In genomic region chr2:24287171-24287570, GRCh38 we compare ENCODE assay signal across 16 cellular contexts.
DNase-seq lines count a peak whose midpoint lies in the region; ATAC-seq and TF ChIP-seq lines count a peak whose summit lies in the region.
"Had no signal": no experiment of that assay in that cellular context is flagged by ENCODE, and none has a peak within 500 bp of the region (broad histone marks: within the 10 kb centered on the region; RNA-seq: fewer than 3 reads in every experiment).

No MANE protein-coding gene starts in this region.

- no peak overlapping the region for H3K4me3 ChIP-seq in GM12865 (ENCODE audit: low read depth, low read length)
- H3K4me3 ChIP-seq: SJSA1 had no signal

- H3K4me1 Mint-ChIP-seq in activated CD8-positive, alpha-beta T cell treated with anti-CD3 and anti-CD28 coated beads for 36 hours (ENCODE audit: low read depth) = peaks cover 12% of the 10 kb centered on the region
- H3K4me1 Mint-ChIP-seq in activated CD8-positive, alpha-beta T cell treated with anti-CD3 and anti-CD28 coated beads, Interleukin-2, amount 10 ng/mL, durations not matched to agents 7 days and 5 days (ENCODE audit: low read depth) = peaks cover 2% of the 10 kb centered on the region
- peaks cover 10% of the 10 kb centered on the region for H3K4me1 Mint-ChIP-seq in T-helper 17 cell
- H3K4me1 Mint-ChIP-seq in memory B cell = peaks cover 6% of the 10 kb centered on the region
- H3K4me1 Mint-ChIP-seq: H9 had no signal

- no peaks in the 10 kb centered on the region for H3K9me3 Mint-ChIP-seq in activated CD8-positive, alpha-beta T cell treated with anti-CD3 and anti-CD28 coated beads for 36 hours
- H3K9me3 Mint-ChIP-seq in activated CD8-positive, alpha-beta T cell treated with anti-CD3 and anti-CD28 coated beads, Interleukin-2, amount 10 ng/mL, durations not matched to agents 7 days and 5 days (ENCODE audit: insufficient read depth) = no peaks in the 10 kb centered on the region
- no peaks in the 10 kb centered on the region for H3K9me3 Mint-ChIP-seq in memory B cell
- H3K9me3 Mint-ChIP-seq: H9 had no signal

- POLR2A ChIA-PET in activated CD8-positive, alpha-beta T cell treated with anti-CD3 and anti-CD28 coated beads for 36 hours (lab: Charles Lee) = no interaction called here
- POLR2A ChIA-PET in activated CD8-positive, alpha-beta T cell treated with anti-CD3 and anti-CD28 coated beads, Interleukin-2, amount 10 ng/mL, durations not matched to agents 7 days and 5 days (lab: Charles Lee) = no interaction called here

- TF ChIP-seq CTCF in activated CD8-positive, alpha-beta T cell treated with anti-CD3 and anti-CD28 coated beads for 36 hours (IDR thresholded peaks at IDR 0.05) = no peak
- no peak for TF ChIP-seq CTCF in GM12865 (IDR thresholded peaks at IDR 0.05; ENCODE audit: insufficient read depth, low read depth, low read length, missing control alignments)

- DNase-seq in activated CD8-positive, alpha-beta T cell treated with anti-CD3 and anti-CD28 coated beads for 36 hours = no peak
- no peak for DNase-seq in activated CD8-positive, alpha-beta T cell treated with anti-CD3 and anti-CD28 coated beads, Interleukin-2, amount 10 ng/mL, durations not matched to agents 7 days and 5 days
- DNase-seq in GM12865 (ENCODE audit: low read depth) (peak; percentile 3), T-helper 17 cell (no peak), memory B cell (ENCODE audit: low spot score in 2 of 2) (no peak), NCI-H2227 (lab: John Stamatoyannopoulos, UW; ENCODE audit: unreplicated experiment) (no peak)
- DNase-seq: C1 segment of cervical spinal cord, GF-D8, H9, NCI-H1436, NCI-H2029 treated with DMSO at 0.1 percent for 48 hours, NCI-H774, PC-3 had no signal

- no peaks in the 10 kb centered on the region for H3K9me3 ChIP-seq in T-helper 17 cell (ENCODE audit: control insufficient read depth, low read length, poor library complexity, severe bottlenecking)
- H3K9me3 ChIP-seq: SJSA1 had no signal

- CTCF ChIA-PET in activated CD8-positive, alpha-beta T cell treated with anti-CD3 and anti-CD28 coated beads for 36 hours (lab: Charles Lee) = no interaction called here
- CTCF ChIA-PET in activated CD8-positive, alpha-beta T cell treated with anti-CD3 and anti-CD28 coated beads, Interleukin-2, amount 10 ng/mL, durations not matched to agents 7 days and 5 days (lab: Charles Lee) = no interaction called here

- peaks cover 11% of the 10 kb centered on the region for H3K36me3 Mint-ChIP-seq in activated CD8-positive, alpha-beta T cell treated with anti-CD3 and anti-CD28 coated beads for 36 hours (ENCODE audit: low read depth)
- H3K36me3 Mint-ChIP-seq in activated CD8-positive, alpha-beta T cell treated with anti-CD3 and anti-CD28 coated beads, Interleukin-2, amount 10 ng/mL, durations not matched to agents 7 days and 5 days (ENCODE audit: low read depth) = peaks cover 37% of the 10 kb centered on the region
- H3K36me3 Mint-ChIP-seq in T-helper 17 cell (ENCODE audit: low read depth) (peaks cover 6% of the 10 kb centered on the region), memory B cell (peaks cover 27% of the 10 kb centered on the region)

- no peak overlapping the region for H3K27ac Mint-ChIP-seq in activated CD8-positive, alpha-beta T cell treated with anti-CD3 and anti-CD28 coated beads for 36 hours
- no peak overlapping the region for H3K27ac Mint-ChIP-seq in activated CD8-positive, alpha-beta T cell treated with anti-CD3 and anti-CD28 coated beads, Interleukin-2, amount 10 ng/mL, durations not matched to agents 7 days and 5 days
- H3K27ac Mint-ChIP-seq in T-helper 17 cell (peak overlapping the region; percentile 80), memory B cell (peak overlapping the region; percentile 65)
- H3K27ac Mint-ChIP-seq: H9 had no signal

- no peak overlapping the region for H3K4me3 Mint-ChIP-seq in activated CD8-positive, alpha-beta T cell treated with anti-CD3 and anti-CD28 coated beads for 36 hours
- H3K4me3 Mint-ChIP-seq in activated CD8-positive, alpha-beta T cell treated with anti-CD3 and anti-CD28 coated beads, Interleukin-2, amount 10 ng/mL, durations not matched to agents 7 days and 5 days = no peak overlapping the region
- H3K4me3 Mint-ChIP-seq in T-helper 17 cell = no peak overlapping the region
- H3K4me3 Mint-ChIP-seq in memory B cell = no peak overlapping the region
- H3K4me3 Mint-ChIP-seq: H9 had no signal

- peak; percentile 70 for ATAC-seq in activated CD8-positive, alpha-beta T cell treated with anti-CD3 and anti-CD28 coated beads for 36 hours
- ATAC-seq in activated CD8-positive, alpha-beta T cell treated with anti-CD3 and anti-CD28 coated beads, Interleukin-2, amount 10 ng/mL, durations not matched to agents 7 days and 5 days = no peak
- ATAC-seq in T-helper 17 cell = no peak
- ATAC-seq in memory B cell (ENCODE audit: low read depth) = no peak
- ATAC-seq in GM18858 (IDR thresholded peaks at IDR 0.05; ENCODE audit: unreplicated experiment) = no peak
- ATAC-seq in HG02588 (IDR thresholded peaks at IDR 0.05; ENCODE audit: unreplicated experiment) = no peak
- ATAC-seq: PC-3 had no signal

- intact Hi-C loops in activated CD8-positive, alpha-beta T cell treated with anti-CD3 and anti-CD28 coated beads for 36 hours (cut with micrococcal nuclease) = no loop called here

- H3K27me3 Mint-ChIP-seq in activated CD8-positive, alpha-beta T cell treated with anti-CD3 and anti-CD28 coated beads for 36 hours = no peaks in the 10 kb centered on the region
- H3K27me3 Mint-ChIP-seq in activated CD8-positive, alpha-beta T cell treated with anti-CD3 and anti-CD28 coated beads, Interleukin-2, amount 10 ng/mL, durations not matched to agents 7 days and 5 days (ENCODE audit: low read depth) = no peaks in the 10 kb centered on the region
- H3K27me3 Mint-ChIP-seq in T-helper 17 cell = no peaks in the 10 kb centered on the region
- H3K27me3 Mint-ChIP-seq in memory B cell = no peaks in the 10 kb centered on the region

Comparison
In these comparisons a context has a peak if more than half of its experiments do, and no peak if none do; other contexts are left out.
1. H3K27ac Mint-ChIP-seq: peak in T-helper 17 cell (single experiment) and memory B cell (single experiment); none in activated CD8-positive, alpha-beta T cell treated with anti-CD3 and anti-CD28 coated beads for 36 hours (single experiment) and activated CD8-positive, alpha-beta T cell treated with anti-CD3 and anti-CD28 coated beads, Interleukin-2, amount 10 ng/mL, durations not matched to agents 7 days and 5 days (single experiment).